Comparison of ENCODE assay signal across 8 cellular contexts in genomic region chr6:52994031-52994788, GRCh38. TPM values are rescaled to one million over a fixed set of nuclear protein-coding genes. Genes with fewer than 3 reads are reported as not detected.
DNase-seq lines count a peak whose midpoint lies in the region; ATAC-seq and TF ChIP-seq lines count a peak whose summit lies in the region.

No MANE protein-coding gene starts in this region.

- no peaks in the 10 kb centered on the region for H4K20me1 ChIP-seq in OCI-LY3 (ENCODE audit: insufficient read depth, low read length)

- 11% methylated on average over 28 of the region's 28 CpGs for WGBS in lower leg skin, 2 donors

- CTCF ChIA-PET in CD8-positive, alpha-beta T cell (lab: Charles Lee), result interaction anchor here (1.3 to 1.4 kb wide), 2 partner anchors 11 to 731 kb away, joined by 3 to 4 read pairs; no protein-coding TSS in a partner anchor

- intact Hi-C loops in CD8-positive, alpha-beta T cell (cut with DNase I, micrococcal nuclease), result loop anchor here (5.0 to 10.0 kb wide), 3 partner anchors 553 to 801 kb away; partner anchors contain the start of genes GCLC (in 1 of the 2) and LRRC1 (in 1 of the 2)
- intact Hi-C loops in lower leg skin (cut with DNase I; ENCODE audit: low total_unique reads), result loop anchor here (5.0 kb wide), 1 partner anchor 1103 kb away; no protein-coding TSS in a partner anchor

- H2AFZ ChIP-seq in OCI-LY3 (ENCODE audit: low read depth, low read length), result peak overlapping the region; percentile 92

- H3K27ac ChIP-seq in CD8-positive, alpha-beta T cell (ENCODE audit: low read depth, low read length), result peak overlapping the region; percentile 100
- H3K27ac ChIP-seq in OCI-LY3 (ENCODE audit: low read length), result no peak overlapping the region
- peak overlapping the region; percentile 86 to 93 for H3K27ac ChIP-seq in coronary artery
- H3K27ac ChIP-seq in thoracic aorta, result peak overlapping the region; percentile 93 to 96

- peak overlapping the region; percentile 94 for H3K4me3 Mint-ChIP-seq in CD8-positive, alpha-beta T cell

- no peak for TF ChIP-seq POLR2A in lower leg skin (IDR thresholded peaks at IDR 0.05)

- no peak for TF ChIP-seq CTCF in CD8-positive, alpha-beta T cell (IDR thresholded peaks at IDR 0.05)
- TF ChIP-seq CTCF in OCI-LY3 (IDR thresholded peaks at IDR 0.05; ENCODE audit: low read depth, low read length) (no peak), coronary artery (IDR thresholded peaks at IDR 0.05) (no peak), lower leg skin (IDR thresholded peaks at IDR 0.05) (no peak), thoracic aorta (IDR thresholded peaks at IDR 0.05) (no peak)

- peaks cover 22% of the 10 kb centered on the region for H3K4me1 Mint-ChIP-seq in CD8-positive, alpha-beta T cell (ENCODE audit: low read depth)

- H3K9ac ChIP-seq in OCI-LY3 (ENCODE audit: low read length), result peak overlapping the region; percentile 84

- H3K9me3 ChIP-seq in CD8-positive, alpha-beta T cell (ENCODE audit: low read length), result no peaks in the 10 kb centered on the region
- H3K9me3 ChIP-seq in OCI-LY3 (ENCODE audit: insufficient read depth, low read length) (no peaks in the 10 kb centered on the region), thoracic aorta (no peaks in the 10 kb centered on the region)

- H3K36me3 ChIP-seq in CD8-positive, alpha-beta T cell (ENCODE audit: insufficient read depth, low read length), result no peaks in the 10 kb centered on the region
- H3K36me3 ChIP-seq in OCI-LY3 (replicated peaks; ENCODE audit: low read depth, low read length) (no peaks in the 10 kb centered on the region), thoracic aorta (no peaks in the 10 kb centered on the region)

- no peak for ATAC-seq in CD8-positive, alpha-beta T cell
- ATAC-seq in thoracic aorta (ENCODE audit: insufficient number of reproducible peaks, low FRiP score, low read depth), result no peak
- ATAC-seq in GM21717 (IDR thresholded peaks at IDR 0.05; ENCODE audit: unreplicated experiment), result no peak

- POLR2A ChIA-PET in CD8-positive, alpha-beta T cell (lab: Charles Lee), result interaction anchor here (0.8 to 2.7 kb wide), 3 partner anchors 8 to 551 kb away, joined by 4 to 11 read pairs (median 10); partner anchors contain the start of gene GCLC

- peak overlapping the region; percentile 99 for H3K27ac Mint-ChIP-seq in CD8-positive, alpha-beta T cell

- H3K27me3 Mint-ChIP-seq in CD8-positive, alpha-beta T cell (ENCODE audit: low read depth), result peaks cover 13% of the 10 kb centered on the region

- no peaks in the 10 kb centered on the region for H3K79me2 ChIP-seq in OCI-LY3 (ENCODE audit: low read length)

- no peaks in the 10 kb centered on the region for H3K9me3 Mint-ChIP-seq in CD8-positive, alpha-beta T cell

- peaks cover 5% of the 10 kb centered on the region for H3K36me3 Mint-ChIP-seq in CD8-positive, alpha-beta T cell

- peak overlapping the region; percentile 75 for H3K4me3 ChIP-seq in CD8-positive, alpha-beta T cell (ENCODE audit: low read depth, low read length)
- H3K4me3 ChIP-seq in OCI-LY3 (ENCODE audit: low read length) (peak overlapping the region; percentile 82), coronary artery (peak overlapping the region; percentile 81), lower leg skin (ENCODE audit: low read depth, poor library complexity, severe bottlenecking) (peak overlapping the region; percentile 86), thoracic aorta (peak overlapping the region; percentile 76)

- peak overlapping the region; percentile 81 for H3K4me2 ChIP-seq in OCI-LY3 (ENCODE audit: low read length)

- no peak for DNase-seq in CD8-positive, alpha-beta T cell
- peak; percentile 12 for DNase-seq in H4 (ENCODE audit: low spot score)
- DNase-seq in coronary artery (ENCODE audit: low spot score), result no peak
- DNase-seq in lower leg skin (ENCODE audit: low spot score in 2 of 2), result peak in 1 of 2 donors; percentile 32
- DNase-seq in thoracic aorta (ENCODE audit: low spot score), result no peak
- DNase-seq in activated CD4-positive, CD25-positive, alpha-beta regulatory T cell (lab: John Stamatoyannopoulos, UW), result no peak

- peaks cover 6% of the 10 kb centered on the region for H3K4me1 ChIP-seq in CD8-positive, alpha-beta T cell (ENCODE audit: insufficient read depth, low read length)
- H3K4me1 ChIP-seq in OCI-LY3 (ENCODE audit: low read length) (peaks cover 10% of the 10 kb centered on the region; the same call in 1 of the 2 replicates), thoracic aorta (ENCODE audit: control insufficient read depth in 1 of 2, low read depth in 2 of 2) (peaks cover 6 to 48% of the 10 kb centered on the region in 2 donors)

- no peaks in the 10 kb centered on the region for H3K27me3 ChIP-seq in CD8-positive, alpha-beta T cell (ENCODE audit: insufficient read depth, low read length)
- H3K27me3 ChIP-seq in OCI-LY3 (ENCODE audit: low read depth, low read length) (no peaks in the 10 kb centered on the region), thoracic aorta (replicated peaks; ENCODE audit: insufficient read depth) (no peaks in the 10 kb centered on the region)

RNA-seq across cellular contexts. Expression of gene GSTA4, which starts 0.9 kb away (rescaled TPM):
- total RNA-seq in CD8-positive, alpha-beta T cell, result under 1 TPM in 1 of 2 experiments, not detected in 1; 0.92 TPM
- 14.9 and 19.2 TPM in 2 replicates for total RNA-seq in H4 (2014; rRNA removed; shearing (Covaris generic))
- total RNA-seq in lower leg skin (100 to 1,000 TPM; 114 to 148 (median 117) TPM), thoracic aorta (10 to 100 TPM; 18.1 to 19.4 TPM)
